In the genomic region with DNA sequence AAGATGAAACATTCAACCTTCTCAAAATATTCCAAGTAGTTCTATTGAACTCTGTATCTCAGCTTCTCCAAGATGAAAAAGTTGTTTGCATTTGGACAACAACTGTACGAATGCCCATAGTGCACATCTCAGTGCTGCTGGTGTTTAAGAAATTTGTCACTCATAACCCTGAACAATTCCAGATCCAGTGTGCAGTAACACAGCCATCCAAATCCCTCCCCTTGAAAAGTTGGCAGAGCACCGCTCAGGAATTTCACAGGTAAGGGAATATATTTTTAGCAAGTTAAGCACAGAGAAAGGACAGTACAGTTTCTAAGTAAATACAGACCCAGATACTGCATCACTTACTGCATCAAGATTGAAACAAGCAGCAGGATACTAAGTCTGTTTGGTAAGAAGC, we compare ENCODE assay signal across 17 cellular contexts.
"Had no signal": no experiment of that assay in that cellular context is flagged by ENCODE, and none has a peak within 500 bp of the region (broad histone marks: within the 10 kb centered on the region; RNA-seq: fewer than 3 reads in every experiment).

No MANE protein-coding gene starts in this region.

- H3K27me3 ChIP-seq: neural progenitor cell, spleen had no signal

- DNase-seq: activated CD4-positive, alpha-beta T cell treated with anti-CD3 and anti-CD28 coated beads for 48 hours; activated CD8-positive, alpha-beta memory T cell treated with anti-CD3 and anti-CD28 coated beads, Interleukin-2, amount 50 U/mL, for 4 hours; activated effector memory CD4-positive, alpha-beta T cell treated with anti-CD3 and anti-CD28 coated beads, Interleukin-2, amount 50 U/mL, for 16 hours; activated T-cell treated with anti-CD3 and anti-CD28 coated beads, Interleukin-2, amount 50 U/mL, for 72 hours; cerebellar nuclear complex; cortex of kidney; hypothalamus; kidney; left ventricle myocardium inferior; spleen; stimulated activated CD4-positive, alpha-beta T cell treated with anti-CD3 and anti-CD28 coated beads, Interleukin-4, amount 100 ng/mL, for 4 hours had no signal

- H3K27me3 Mint-ChIP-seq: brain; stimulated activated memory B cell treated with anti-CD40 and anti-IgM and Interleukin-4, amounts not matched to agents 10 μg/mL and 1 μg/mL and 100 μg/mL, for 72 hours had no signal

- H3K4me1 Mint-ChIP-seq: stimulated activated memory B cell treated with anti-CD40 and anti-IgM and Interleukin-4, amounts not matched to agents 10 μg/mL and 1 μg/mL and 100 μg/mL, for 72 hours had no signal

- H3K27ac Mint-ChIP-seq: activated naive CD4-positive, alpha-beta T cell treated with anti-CD3 and anti-CD28 coated beads, Interleukin-2, amount 50 U/mL, for 72 hours; activated T-cell treated with anti-CD3 and anti-CD28 coated beads, Interleukin-2, amount 50 U/mL, for 72 hours; brain; neural progenitor cell; stimulated activated memory B cell treated with anti-CD40 and anti-IgM and Interleukin-4, amounts not matched to agents 10 μg/mL and 1 μg/mL and 100 μg/mL, for 72 hours; T-helper 2 cell treated with Interferon-gamma antibody and Interleukin-4, amounts not matched to agents 5 μg/mL and 100 μg/mL, for 36 hours had no signal

- ATAC-seq: activated naive CD4-positive, alpha-beta T cell treated with anti-CD3 and anti-CD28 coated beads, Interleukin-2, amount 50 U/mL, for 72 hours; activated T-cell treated with anti-CD3 and anti-CD28 coated beads, Interleukin-2, amount 50 U/mL, for 72 hours; stimulated activated memory B cell treated with anti-CD40 and anti-IgM and Interleukin-4, amounts not matched to agents 10 μg/mL and 1 μg/mL and 100 μg/mL, for 72 hours had no signal

- H3K4me1 ChIP-seq: left ventricle myocardium inferior, neural progenitor cell, spleen had no signal

- H3K36me3 Mint-ChIP-seq: neural progenitor cell had no signal

- H3K36me3 ChIP-seq: neural progenitor cell had no signal

- H3K9me3 ChIP-seq: left ventricle myocardium inferior, spleen had no signal

- H3K4me3 Mint-ChIP-seq: activated T-cell treated with anti-CD3 and anti-CD28 coated beads, Interleukin-2, amount 50 U/mL, for 72 hours; brain; neural progenitor cell; stimulated activated memory B cell treated with anti-CD40 and anti-IgM and Interleukin-4, amounts not matched to agents 10 μg/mL and 1 μg/mL and 100 μg/mL, for 72 hours; T-helper 2 cell treated with Interferon-gamma antibody and Interleukin-4, amounts not matched to agents 5 μg/mL and 100 μg/mL, for 36 hours had no signal

- H3K27ac ChIP-seq: left ventricle myocardium inferior, neural progenitor cell, SK-N-MC, spleen had no signal

- H3K4me3 ChIP-seq: left ventricle myocardium inferior, neural progenitor cell, SK-N-MC, spleen had no signal
